In genomic region chrX:106201502-106202178, GRCh38 we compare ENCODE assay signal across 1 cellular context.
TF ChIP-seq lines count a peak whose summit lies in the region.

No MANE protein-coding gene starts in this region.

TF ChIP-seq in WTC11, 78 proteins besides CTCF, POLR2A, EP300 and RAD21:
- TF ChIP-seq NFATC4 (CRISPR knock-in tag; IDR thresholded peaks at IDR 0.05) (no peak), NR3C1 (CRISPR knock-in tag; conservative IDR thresholded peaks at IDR 0.05; ENCODE audit: low read depth) (no peak)
